ENCODE assay signal across 22 cellular contexts in genomic region chr17:61591930-61592329, GRCh38.
"Had no signal": no experiment of that assay in that cellular context is flagged by ENCODE, and none has a peak within 500 bp of the region (broad histone marks: within the 10 kb centered on the region; RNA-seq: fewer than 3 reads in every experiment).

No MANE protein-coding gene starts in this region.

- ATAC-seq: stimulated activated effector memory CD8-positive, alpha-beta T cell treated with anti-CD3 and anti-CD28 coated beads, Interleukin-12 subunit alpha, Interleukin-12 subunit beta, amount 100 ng/mL, for 72 hours; stimulated activated memory B cell treated with anti-CD40 and anti-IgM and Interleukin-4, amounts not matched to agents 10 μg/mL and 1 μg/mL and 100 μg/mL, for 72 hours; stimulated activated naive B cell treated with anti-CD40 and anti-IgM and Interleukin-4, amounts not matched to agents 10 μg/mL and 1 μg/mL and 100 μg/mL, for 72 hours; stimulated activated naive CD8-positive, alpha-beta T cell treated with anti-CD3 and anti-CD28 coated beads, Interleukin-15, amount 100 ng/mL, for 72 hours; stimulated activated naive CD8-positive, alpha-beta T cell treated with anti-CD3 and anti-CD28 coated beads, Interleukin-15, Interleukin-2, amounts not matched to agents 100 U/mL and 50 U/mL, for 24 hours; upper lobe of right lung had no signal

- DNase-seq: stimulated activated CD4-positive, alpha-beta T cell treated with anti-CD3 and anti-CD28 coated beads, Interleukin-2, amount 100 ng/mL, for 48 hours; stimulated activated CD4-positive, alpha-beta T cell treated with anti-CD3 and anti-CD28 coated beads, Interleukin-4, amount 100 ng/mL, for 1 hour; stimulated activated CD4-positive, alpha-beta T cell treated with anti-CD3 and anti-CD28 coated beads, Interleukin-4, amount 100 ng/mL, for 24 hours; stimulated activated CD4-positive, alpha-beta T cell treated with anti-CD3 and anti-CD28 coated beads, Interleukin-4, amount 100 ng/mL, for 4 hours; stimulated activated CD8-positive, alpha-beta memory T cell treated with anti-CD3 and anti-CD28 coated beads, Interleukin-4, amount 100 ng/mL, for 48 hours; stimulated activated naive B cell treated with anti-CD40 and anti-IgM and Interleukin-4, amounts not matched to agents 10 μg/mL and 1 μg/mL and 100 μg/mL, for 72 hours; stimulated activated naive CD4-positive, alpha-beta T cell; stimulated activated naive CD4-positive, alpha-beta T cell treated with Interleukin-2 at 50 U/mL for 16 hours; stimulated activated naive CD8-positive, alpha-beta T cell treated with anti-CD3 and anti-CD28 coated beads, Interleukin-15, amount 100 ng/mL, for 72 hours; stimulated activated naive CD8-positive, alpha-beta T cell treated with anti-CD3 and anti-CD28 coated beads, Interleukin-15, Interleukin-2, amounts not matched to agents 100 U/mL and 50 U/mL, for 24 hours; stomach; substantia nigra; testis; thyroid gland; tibial artery; transverse colon; trophoblast cell; upper lobe of left lung; upper lobe of right lung; uterus had no signal
